ENCODE assay signal across 1 cellular context in genomic region chr4:88967883-88968316, GRCh38.
TF ChIP-seq lines count a peak whose summit lies in the region.

No MANE protein-coding gene starts in this region.

TF ChIP-seq in A549, 52 proteins besides CTCF, POLR2A, EP300 and RAD21 (continued from another document):
- TF ChIP-seq, protein P1, sequence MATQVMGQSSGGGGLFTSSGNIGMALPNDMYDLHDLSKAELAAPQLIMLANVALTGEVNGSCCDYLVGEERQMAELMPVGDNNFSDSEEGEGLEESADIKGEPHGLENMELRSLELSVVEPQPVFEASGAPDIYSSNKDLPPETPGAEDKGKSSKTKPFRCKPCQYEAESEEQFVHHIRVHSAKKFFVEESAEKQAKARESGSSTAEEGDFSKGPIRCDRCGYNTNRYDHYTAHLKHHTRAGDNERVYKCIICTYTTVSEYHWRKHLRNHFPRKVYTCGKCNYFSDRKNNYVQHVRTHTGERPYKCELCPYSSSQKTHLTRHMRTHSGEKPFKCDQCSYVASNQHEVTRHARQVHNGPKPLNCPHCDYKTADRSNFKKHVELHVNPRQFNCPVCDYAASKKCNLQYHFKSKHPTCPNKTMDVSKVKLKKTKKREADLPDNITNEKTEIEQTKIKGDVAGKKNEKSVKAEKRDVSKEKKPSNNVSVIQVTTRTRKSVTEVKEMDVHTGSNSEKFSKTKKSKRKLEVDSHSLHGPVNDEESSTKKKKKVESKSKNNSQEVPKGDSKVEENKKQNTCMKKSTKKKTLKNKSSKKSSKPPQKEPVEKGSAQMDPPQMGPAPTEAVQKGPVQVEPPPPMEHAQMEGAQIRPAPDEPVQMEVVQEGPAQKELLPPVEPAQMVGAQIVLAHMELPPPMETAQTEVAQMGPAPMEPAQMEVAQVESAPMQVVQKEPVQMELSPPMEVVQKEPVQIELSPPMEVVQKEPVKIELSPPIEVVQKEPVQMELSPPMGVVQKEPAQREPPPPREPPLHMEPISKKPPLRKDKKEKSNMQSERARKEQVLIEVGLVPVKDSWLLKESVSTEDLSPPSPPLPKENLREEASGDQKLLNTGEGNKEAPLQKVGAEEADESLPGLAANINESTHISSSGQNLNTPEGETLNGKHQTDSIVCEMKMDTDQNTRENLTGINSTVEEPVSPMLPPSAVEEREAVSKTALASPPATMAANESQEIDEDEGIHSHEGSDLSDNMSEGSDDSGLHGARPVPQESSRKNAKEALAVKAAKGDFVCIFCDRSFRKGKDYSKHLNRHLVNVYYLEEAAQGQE (IDR thresholded peaks at IDR 0.05) = no peak
- no peak for TF ChIP-seq KDM5A (IDR thresholded peaks at IDR 0.05)
- TF ChIP-seq, protein P2, sequence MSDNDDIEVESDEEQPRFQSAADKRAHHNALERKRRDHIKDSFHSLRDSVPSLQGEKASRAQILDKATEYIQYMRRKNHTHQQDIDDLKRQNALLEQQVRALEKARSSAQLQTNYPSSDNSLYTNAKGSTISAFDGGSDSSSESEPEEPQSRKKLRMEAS (IDR thresholded peaks at IDR 0.05) = no peak
- TF ChIP-seq HDAC2 (IDR thresholded peaks at IDR 0.05) = no peak
- TF ChIP-seq, protein P3, sequence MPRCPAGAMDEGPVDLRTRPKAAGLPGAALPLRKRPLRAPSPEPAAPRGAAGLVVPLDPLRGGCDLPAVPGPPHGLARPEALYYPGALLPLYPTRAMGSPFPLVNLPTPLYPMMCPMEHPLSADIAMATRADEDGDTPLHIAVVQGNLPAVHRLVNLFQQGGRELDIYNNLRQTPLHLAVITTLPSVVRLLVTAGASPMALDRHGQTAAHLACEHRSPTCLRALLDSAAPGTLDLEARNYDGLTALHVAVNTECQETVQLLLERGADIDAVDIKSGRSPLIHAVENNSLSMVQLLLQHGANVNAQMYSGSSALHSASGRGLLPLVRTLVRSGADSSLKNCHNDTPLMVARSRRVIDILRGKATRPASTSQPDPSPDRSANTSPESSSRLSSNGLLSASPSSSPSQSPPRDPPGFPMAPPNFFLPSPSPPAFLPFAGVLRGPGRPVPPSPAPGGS (IDR thresholded peaks at IDR 0.05) = no peak
